ENCODE assay signal across 9 cellular contexts in the genomic region with DNA sequence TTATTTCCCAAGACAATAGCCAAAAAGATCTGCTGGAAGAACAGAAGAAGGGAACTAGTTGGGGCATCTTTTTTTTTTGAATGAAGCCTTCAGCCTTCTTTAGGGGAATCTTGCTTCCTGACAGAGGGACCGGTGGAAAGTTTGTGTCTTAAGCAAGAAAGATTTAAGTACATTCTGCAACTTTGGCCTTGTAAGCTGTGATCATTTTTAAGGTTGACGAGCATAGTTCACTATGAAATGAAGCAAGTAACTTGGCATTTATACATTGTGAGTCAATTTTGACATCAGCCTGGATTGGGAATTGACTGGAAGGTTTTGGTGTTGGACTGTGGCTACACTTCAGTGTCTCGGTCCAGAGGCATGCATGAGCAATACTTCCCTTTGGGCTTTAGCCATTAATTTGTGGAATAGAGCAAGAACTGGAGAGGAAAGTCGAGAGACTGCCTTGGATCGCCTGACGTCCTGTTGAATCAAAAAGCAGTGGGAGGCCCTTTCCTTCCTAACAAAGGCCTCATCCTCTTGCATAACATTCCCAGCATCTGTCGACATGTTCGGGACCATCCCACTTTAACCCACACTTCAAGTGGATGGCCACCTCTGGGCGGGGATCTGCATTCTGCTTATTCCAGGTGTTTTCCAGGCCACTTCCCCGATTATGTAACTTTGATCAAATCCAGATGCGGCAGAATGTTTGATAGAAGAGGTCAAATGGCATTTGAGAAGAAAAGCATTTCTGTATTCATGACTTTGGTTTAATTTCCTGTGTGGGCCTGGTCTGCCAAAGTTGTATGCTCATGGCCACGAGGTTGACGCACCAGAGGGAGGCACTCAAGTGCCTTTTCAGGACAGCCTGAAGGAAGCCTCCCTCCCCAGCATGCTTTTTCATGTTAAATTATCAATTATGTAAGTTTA. TPM values are rescaled to one million over a fixed set of nuclear protein-coding genes. Genes with fewer than 3 reads are reported as not detected.
DNase-seq lines count a peak whose midpoint lies in the region; ATAC-seq and TF ChIP-seq lines count a peak whose summit lies in the region.
"Had no signal": no experiment of that assay in that cellular context is flagged by ENCODE, and none has a peak within 500 bp of the region (broad histone marks: within the 10 kb centered on the region; RNA-seq: fewer than 3 reads in every experiment).

No MANE protein-coding gene starts in this region.

- intact Hi-C loops in prostate gland (cut with DNase I) = loop anchor here (2.0 kb wide), 1 partner anchor 67 kb away; no protein-coding TSS in a partner anchor

- no peak overlapping the region for H3K27ac ChIP-seq in WERI-Rb-1
- peak overlapping the region; percentile 79 for H3K27ac ChIP-seq in cardiac muscle cell
- peak overlapping the region; percentile 57 to 73 for H3K27ac ChIP-seq in prostate gland

- H3K9me3 ChIP-seq in WERI-Rb-1 (ENCODE audit: severe bottlenecking) (no peaks in the 10 kb centered on the region), cardiac muscle cell (ENCODE audit: low read depth) (no peaks in the 10 kb centered on the region), prostate gland (no peaks in the 10 kb centered on the region)

- H3K4me1 ChIP-seq in cardiac muscle cell (ENCODE audit: low read depth) = peaks cover 22% of the 10 kb centered on the region
- H3K4me1 ChIP-seq in prostate gland (replicated peaks) = peaks cover 7% of the 10 kb centered on the region

- H3K36me3 ChIP-seq in WERI-Rb-1 (peaks cover 49% of the 10 kb centered on the region), cardiac muscle cell (no peaks in the 10 kb centered on the region), prostate gland (no peaks in the 10 kb centered on the region)

- TF ChIP-seq CTCF in WERI-Rb-1 (IDR thresholded peaks at IDR 0.05; ENCODE audit: low read depth, low read length) (0 out of 2 replicates have a peak, but pooled peaks have one; percentile 2), cardiac muscle cell (IDR thresholded peaks at IDR 0.05; ENCODE audit: low read depth, low read length) (peak; percentile 48), prostate gland (IDR thresholded peaks at IDR 0.05) (no peak)

- no peak overlapping the region for H3K4me3 ChIP-seq in WERI-Rb-1 (ENCODE audit: low read depth, low read length)
- no peak overlapping the region for H3K4me3 ChIP-seq in cardiac muscle cell
- H3K4me3 ChIP-seq in prostate gland = no peak overlapping the region

- no peak for TF ChIP-seq POLR2A in prostate gland (IDR thresholded peaks at IDR 0.05)

- ATAC-seq in GM21447 (IDR thresholded peaks at IDR 0.05; ENCODE audit: unreplicated experiment) (no peak), GM18909 (IDR thresholded peaks at IDR 0.05; ENCODE audit: poor library complexity, unreplicated experiment) (no peak)
- ATAC-seq: activated CD4-positive, CD25-positive, alpha-beta regulatory T cell treated with anti-CD3 and anti-CD28 coated beads, Interleukin-2, amount 50 U/mL, for 24 hours had no signal

- 32% methylated on average over 13 of the region's 13 CpGs for WGBS in prostate gland

- DNase-seq in ELR (ENCODE audit: low read depth) = peak; percentile 99
- DNase-seq in WERI-Rb-1 = no peak
- peak in 1 of 2 donors; percentile 99 for DNase-seq in cardiac muscle cell (ENCODE audit: low read depth in 1 of 2, low spot score in 1 of 2)
- DNase-seq in prostate gland (ENCODE audit: low spot score) = no peak
- no peak for DNase-seq in cerebellum (ENCODE audit: low spot score)
- no peak for DNase-seq in RPMI8226

- no peaks in the 10 kb centered on the region for H3K27me3 ChIP-seq in WERI-Rb-1 (ENCODE audit: insufficient read depth, low read depth, severe bottlenecking)
- no peaks in the 10 kb centered on the region for H3K27me3 ChIP-seq in cardiac muscle cell
- no peaks in the 10 kb centered on the region for H3K27me3 ChIP-seq in prostate gland (replicated peaks; ENCODE audit: insufficient read depth)

RNA-seq across cellular contexts. Expression of a gene that starts 12.5 kb away (rescaled TPM):
- total RNA-seq in cardiac muscle cell = 71.6 and 97.1 TPM in 2 replicates
- polyA plus RNA-seq in cardiac muscle cell = 41.8 and 60.5 TPM in 2 replicates
- total RNA-seq in prostate gland = 10 to 100 TPM; 48.2 to 73.4 TPM
- total RNA-seq in cerebellum = 35.7 TPM

RNA-seq across cellular contexts. Expression of a gene that starts 49.0 kb away (rescaled TPM):
- not detected in 2 replicates for total RNA-seq in cardiac muscle cell
- 0.45 TPM in 1 of 2 replicates, not detected in the other for polyA plus RNA-seq in cardiac muscle cell
- total RNA-seq in prostate gland = 1 to 10 TPM in 1 of 2 donors, not detected in 1; 1.0 TPM
- not detected for total RNA-seq in cerebellum

Comparison
In these comparisons a context has a peak if more than half of its experiments do, and no peak if none do; other contexts are left out.
1. CTCF ChIP-seq: peak in WERI-Rb-1 (single experiment) and cardiac muscle cell (single experiment); none in prostate gland (0 of 4).